In genomic region chr15:66388576-66388975, GRCh38 we compare ENCODE assay signal across 2 cellular contexts.
TF ChIP-seq lines count a peak whose summit lies in the region.

No MANE protein-coding gene starts in this region.

TF ChIP-seq in IMR-90, 13 proteins besides CTCF, POLR2A, EP300 and RAD21:
- TF ChIP-seq MAZ (IDR thresholded peaks at IDR 0.05; ENCODE audit: borderline replicate concordance, low read depth, low read length) = no peak
- TF ChIP-seq SMC3 (IDR thresholded peaks at IDR 0.05; ENCODE audit: low read depth, low read length) = no peak
- no peak for TF ChIP-seq MAFK (IDR thresholded peaks at IDR 0.05; ENCODE audit: low read depth, low read length)
- TF ChIP-seq MXI1 (IDR thresholded peaks at IDR 0.05; ENCODE audit: borderline replicate concordance, low read depth, low read length) = no peak
- no peak for TF ChIP-seq FOS (IDR thresholded peaks at IDR 0.05; ENCODE audit: low read depth, low read length)
- TF ChIP-seq CHD1 (IDR thresholded peaks at IDR 0.05; ENCODE audit: low read depth, low read length) = no peak
- no peak for TF ChIP-seq USF2 (IDR thresholded peaks at IDR 0.05; ENCODE audit: low read depth, low read length)
- no peak for TF ChIP-seq BHLHE40 (IDR thresholded peaks at IDR 0.05; ENCODE audit: low read depth, low read length)
- no peak for TF ChIP-seq ELK1 (IDR thresholded peaks at IDR 0.05; ENCODE audit: borderline replicate concordance, low read depth, low read length)
TF ChIP-seq in IMR-90: peak in this region for 0.

TF ChIP-seq in K562, 482 proteins besides CTCF, POLR2A, EP300 and RAD21:
- TF ChIP-seq BRD4 (IDR thresholded peaks at IDR 0.05) = no peak
- no peak for TF ChIP-seq SRSF1 (IDR thresholded peaks at IDR 0.05; ENCODE audit: low read depth, low read length)
- no peak for TF ChIP-seq E2F5 (CRISPR knock-in tag; IDR thresholded peaks at IDR 0.05)
- TF ChIP-seq KAT8 (IDR thresholded peaks at IDR 0.05; ENCODE audit: low read depth) = no peak
- TF ChIP-seq SPI1 (IDR thresholded peaks at IDR 0.05; ENCODE audit: borderline replicate concordance, low read depth, low read length) = no peak
- TF ChIP-seq MYBL2 (IDR thresholded peaks at IDR 0.05; ENCODE audit: low read depth) = no peak
- TF ChIP-seq MYBL2 (CRISPR knock-in tag; IDR thresholded peaks at IDR 0.05; ENCODE audit: borderline replicate concordance) = no peak
- no peak for TF ChIP-seq MLX (CRISPR knock-in tag; conservative IDR thresholded peaks at IDR 0.05)
- TF ChIP-seq GTF2F1 (IDR thresholded peaks at IDR 0.05; ENCODE audit: low read depth, low read length) = no peak
- TF ChIP-seq ATF3 (IDR thresholded peaks at IDR 0.05) = no peak
- no peak for TF ChIP-seq ATF3 (CRISPR knock-in tag; conservative IDR thresholded peaks at IDR 0.05)
- TF ChIP-seq CREB3L1 (IDR thresholded peaks at IDR 0.05; ENCODE audit: borderline replicate concordance, low read depth) = no peak
- TF ChIP-seq ARID2 (IDR thresholded peaks at IDR 0.05) = no peak
TF ChIP-seq in K562: peak in this region for 0.
